ENCODE assay signal across 11 cellular contexts in the genomic region with DNA sequence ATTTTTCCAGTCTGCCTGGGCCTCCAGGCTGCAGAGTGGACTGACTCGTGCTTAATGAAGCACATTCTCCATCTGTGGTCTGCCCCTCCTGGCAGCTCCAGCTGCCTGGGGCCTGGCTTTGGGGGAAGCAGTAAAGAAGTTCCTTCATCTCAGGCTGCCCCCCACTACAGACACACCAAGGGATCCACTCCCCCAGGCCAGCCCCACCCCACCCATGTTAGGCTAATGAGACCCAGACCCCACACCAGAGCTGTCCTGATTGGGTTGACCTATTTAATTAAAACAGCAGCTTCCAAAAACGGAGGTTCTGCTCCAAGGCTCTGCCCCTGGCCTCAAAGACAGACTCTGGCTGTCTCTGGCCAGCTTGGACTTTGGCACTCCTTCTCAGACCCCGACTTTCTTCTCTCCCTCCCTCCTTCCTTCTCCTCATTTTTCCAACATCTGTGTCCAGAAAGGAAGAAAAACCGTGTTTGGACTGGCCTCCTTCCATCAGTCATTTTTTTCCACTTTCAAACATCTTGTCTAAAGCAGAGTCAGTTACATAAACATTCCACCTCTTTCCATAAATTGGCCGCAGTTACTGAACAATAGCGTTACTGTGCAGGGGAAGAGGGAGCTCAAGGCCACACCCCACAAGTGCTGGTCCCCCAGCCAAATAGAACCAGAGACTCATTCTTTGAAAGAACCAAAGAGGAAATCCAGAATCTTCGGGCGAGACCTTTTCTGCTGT. TPM values are rescaled to one million over a fixed set of nuclear protein-coding genes. Genes with fewer than 3 reads are reported as not detected.
DNase-seq lines count a peak whose midpoint lies in the region; ATAC-seq, FAIRE-seq and TF ChIP-seq lines count a peak whose summit lies in the region.
"Had no signal": no experiment of that assay in that cellular context is flagged by ENCODE, and none has a peak within 500 bp of the region (broad histone marks: within the 10 kb centered on the region; RNA-seq: fewer than 3 reads in every experiment).

No MANE protein-coding gene starts in this region.

- H2AFZ ChIP-seq in HepG2 (ENCODE audit: low read length) = no peak overlapping the region

- TF ChIP-seq CTCF in HepG2 (CRISPR knock-in tag; IDR thresholded peaks at IDR 0.05) (no peak), tibial artery (IDR thresholded peaks at IDR 0.05) (no peak)
- no peak for TF ChIP-seq CTCF in activated CD8-positive, alpha-beta T cell treated with anti-CD3 and anti-CD28 coated beads for 36 hours (IDR thresholded peaks at IDR 0.05)

- no peak overlapping the region for H3K9ac ChIP-seq in HepG2 (ENCODE audit: insufficient read depth, low read depth, low read length)

- H3K27ac ChIP-seq in HepG2 (ENCODE audit: extremely low read length, insufficient read depth, low read length) (no peak overlapping the region), tibial artery (peak overlapping the region; percentile 71 to 76)
- H3K27ac ChIP-seq: right lobe of liver had no signal

- no peak for TF ChIP-seq EP300 in HepG2 (IDR thresholded peaks at IDR 0.05; ENCODE audit: low read depth in 2 of 2, low read length in 2 of 2)
- TF ChIP-seq EP300 in HepG2 (CRISPR knock-in tag; IDR thresholded peaks at IDR 0.05; ENCODE audit: borderline replicate concordance) = no peak

- no peaks in the 10 kb centered on the region for H3K36me3 Mint-ChIP-seq in activated CD8-positive, alpha-beta T cell treated with anti-CD3 and anti-CD28 coated beads for 36 hours (ENCODE audit: low read depth)

- in situ Hi-C loops in HepG2 (cut with HindIII; ENCODE audit: extremely low pct_ligation_motif_present, low pct_unique_long_range_greater_than_20kb) = no loop called here

- no peak for TF ChIP-seq POLR2A in HepG2 (IDR thresholded peaks at IDR 0.05; ENCODE audit: insufficient read depth in 1 of 2, low read depth in 2 of 2, low read length in 2 of 2)

- FAIRE-seq in HTR-8/SVneo (lab: Jason Lieb, UNC) (peak; percentile 76), HepG2 (lab: Jason Lieb, UNC) (no peak)

- CTCF ChIA-PET in HepG2 (lab: Yijun Ruan, JAX; ENCODE audit: low intra/inter-chr PET ratio, low total read pairs) = no interaction called here
- CTCF ChIA-PET in activated CD8-positive, alpha-beta T cell treated with anti-CD3 and anti-CD28 coated beads for 36 hours (lab: Charles Lee) = no interaction called here

- no TSS peak for BruUV-seq in HepG2 (replicated peaks; lab: Mats Ljungman, UMichigan)

- H3K4me2 ChIP-seq in HepG2 (ENCODE audit: low read depth, low read length) = no peak overlapping the region

- intact Hi-C loops in HepG2 (cut with micrococcal nuclease; ENCODE audit: unreplicated experiment) (no loop called here), tibial artery (cut with DNase I; ENCODE audit: low total_unique reads) (loop anchor here (1.0 kb wide), 1 partner anchor 23 kb away; no protein-coding TSS in a partner anchor)
- intact Hi-C loops in activated CD8-positive, alpha-beta T cell treated with anti-CD3 and anti-CD28 coated beads for 36 hours (cut with micrococcal nuclease) = no loop called here

- H3K9me3 Mint-ChIP-seq in activated CD8-positive, alpha-beta T cell treated with anti-CD3 and anti-CD28 coated beads for 36 hours = no peaks in the 10 kb centered on the region
- H3K9me3 Mint-ChIP-seq: stimulated activated naive CD8-positive, alpha-beta T cell treated with anti-CD3 and anti-CD28 coated beads, Interleukin-15, Interleukin-2, amounts not matched to agents 100 ng/mL and 50 ng/mL, for 24 hours had no signal

- H3K9me3 ChIP-seq in HepG2 (ENCODE audit: low read length) (no peaks in the 10 kb centered on the region), tibial artery (no peaks in the 10 kb centered on the region)
- H3K9me3 ChIP-seq: right lobe of liver had no signal

- H3K4me3 Mint-ChIP-seq in activated CD8-positive, alpha-beta T cell treated with anti-CD3 and anti-CD28 coated beads for 36 hours = no peak overlapping the region
- H3K4me3 Mint-ChIP-seq: stimulated activated naive CD8-positive, alpha-beta T cell treated with anti-CD3 and anti-CD28 coated beads, Interleukin-15, Interleukin-2, amounts not matched to agents 100 ng/mL and 50 ng/mL, for 24 hours had no signal

- DNase-seq in HTR-8/SVneo (ENCODE audit: insufficient read length, low spot score) (no peak), dedifferentiated amniotic fluid mesenchymal stem cell (ENCODE audit: extremely low spot score) (peak; percentile 94), HepG2 (ENCODE audit: low spot score) (peak; percentile 32), tibial artery (peak in 1 of 2 donors; percentile 70)
- no peak for DNase-seq in activated CD8-positive, alpha-beta T cell treated with anti-CD3 and anti-CD28 coated beads for 36 hours
- DNase-seq: NCI-H526, right lobe of liver had no signal

- no peaks in the 10 kb centered on the region for H3K79me2 ChIP-seq in HepG2 (ENCODE audit: insufficient read depth, low read length)

- no peaks in the 10 kb centered on the region for H3K36me3 ChIP-seq in HepG2 (replicated peaks in 1 of 2; ENCODE audit: control insufficient read depth in 1 of 2, insufficient read depth in 2 of 2, low read length in 2 of 2)
- H3K36me3 ChIP-seq in tibial artery = no peaks in the 10 kb centered on the region
- H3K36me3 ChIP-seq: right lobe of liver had no signal

- no peak for TF ChIP-seq RAD21 in HepG2 (CRISPR knock-in tag; IDR thresholded peaks at IDR 0.05)

- H4K20me1 ChIP-seq in HepG2 (ENCODE audit: insufficient read depth, low read length) = no peaks in the 10 kb centered on the region

- POLR2A ChIA-PET in HepG2 (lab: Yijun Ruan, JAX) = no interaction called here
- POLR2A ChIA-PET in activated CD8-positive, alpha-beta T cell treated with anti-CD3 and anti-CD28 coated beads for 36 hours (lab: Charles Lee) = no interaction called here

- no peaks in the 10 kb centered on the region for H3K4me1 Mint-ChIP-seq in activated CD8-positive, alpha-beta T cell treated with anti-CD3 and anti-CD28 coated beads for 36 hours (ENCODE audit: low read depth)

- H3K27ac Mint-ChIP-seq in activated CD8-positive, alpha-beta T cell treated with anti-CD3 and anti-CD28 coated beads for 36 hours = no peak overlapping the region
- H3K27ac Mint-ChIP-seq: stimulated activated naive CD8-positive, alpha-beta T cell treated with anti-CD3 and anti-CD28 coated beads, Interleukin-15, Interleukin-2, amounts not matched to agents 100 ng/mL and 50 ng/mL, for 24 hours had no signal

- peaks cover 5% of the 10 kb centered on the region for H3K27me3 Mint-ChIP-seq in activated CD8-positive, alpha-beta T cell treated with anti-CD3 and anti-CD28 coated beads for 36 hours

- WGBS in HepG2 (ENCODE audit: low lambda C conversion rate) = 1% methylated on average over 8 of the region's 8 CpGs

- H3K4me3 ChIP-seq in HepG2 (replicated peaks in 1 of 3; ENCODE audit: insufficient read depth in 1 of 3, low read depth in 2 of 3, low read length in 3 of 3) = no peak overlapping the region
- no peak overlapping the region for H3K4me3 ChIP-seq in tibial artery
- H3K4me3 ChIP-seq: right lobe of liver had no signal

- ATAC-seq in HepG2 = no peak
- no peak for ATAC-seq in activated CD8-positive, alpha-beta T cell treated with anti-CD3 and anti-CD28 coated beads for 36 hours
- ATAC-seq in HG03159 (IDR thresholded peaks at IDR 0.05; ENCODE audit: unreplicated experiment) = no peak
- no peak for ATAC-seq in GM18520 (IDR thresholded peaks at IDR 0.05; ENCODE audit: unreplicated experiment)
- no peak for ATAC-seq in GM18907 (IDR thresholded peaks at IDR 0.05; ENCODE audit: unreplicated experiment)

- H3K27me3 ChIP-seq in HepG2 (ENCODE audit: control insufficient read depth in 1 of 2, insufficient read depth in 2 of 2, low read length in 2 of 2) = peaks cover 0 to 22% of the 10 kb centered on the region in 2 experiments; a peak in 1 of 5 replicates
- H3K27me3 ChIP-seq in tibial artery = no peaks in the 10 kb centered on the region
- H3K27me3 ChIP-seq: right lobe of liver had no signal

- H3K4me1 ChIP-seq in HepG2 (ENCODE audit: insufficient read depth, low read length) (peaks cover 19% of the 10 kb centered on the region), tibial artery (peaks cover 0 to 76% (median 49%) of the 10 kb centered on the region in 4 donors)
- H3K4me1 ChIP-seq: right lobe of liver had no signal

TF ChIP-seq in HepG2, 621 proteins besides CTCF, POLR2A, EP300 and RAD21:
- no peak for TF ChIP-seq HNF4G (IDR thresholded peaks at IDR 0.05; ENCODE audit: borderline replicate concordance, low read depth, low read length)
- TF ChIP-seq HNF4G (CRISPR knock-in tag; IDR thresholded peaks at IDR 0.05; ENCODE audit: borderline replicate concordance, low read depth) = no peak
- TF ChIP-seq SOX13 (IDR thresholded peaks at IDR 0.05) = no peak
- peak in 1 of 2 experiments; percentile 16; a peak in 1 of 4 replicates for TF ChIP-seq SOX13 (CRISPR knock-in tag; conservative IDR thresholded peaks at IDR 0.05 in 1 of 2, IDR thresholded peaks at IDR 0.05 in 1 of 2)
TF ChIP-seq in HepG2: peak in this region for 1.

RNA-seq across cellular contexts. Expression of a gene that starts 29.7 kb away (rescaled TPM):
- total RNA-seq in HepG2 (2016; rRNA removed; fragmentation: Illumina TruSeq; extraction: Trizol) = not detected in 2 replicates
- total RNA-seq in HepG2 (2016; cell fraction: cytosol; rRNA removed; fragmentation: Illumina TruSeq; extraction: Trizol; ENCODE audit: low read depth) = not detected in 2 replicates
- not detected in 2 replicates for total RNA-seq in HepG2 (2016; cell fraction: insoluble cytoplasmic fraction; rRNA removed; fragmentation: Illumina TruSeq; extraction: Trizol)
- not detected in 2 replicates for total RNA-seq in HepG2 (2016; cell fraction: membrane; rRNA removed; fragmentation: Illumina TruSeq; extraction: Trizol)
- not detected in 2 replicates for total RNA-seq in HepG2 (2016; cell fraction: nucleus; rRNA removed; fragmentation: Illumina TruSeq; extraction: Trizol)
- polyA plus RNA-seq in HepG2 (2011; rRNA removed) = not detected in 2 replicates
- not detected in 2 replicates for polyA plus RNA-seq in HepG2 (2011; cell fraction: cytosol; rRNA removed)
- not detected in 2 replicates for polyA plus RNA-seq in HepG2 (2011; cell fraction: nucleus; rRNA removed)
- polyA plus RNA-seq in HepG2 (2012) = not detected in 2 replicates
- polyA plus RNA-seq in HepG2 (2016; cell fraction: cytosol; fragmentation: Illumina TruSeq; extraction: Trizol; ENCODE audit: low read depth) = not detected in 2 replicates
- polyA plus RNA-seq in HepG2 (2016; cell fraction: insoluble cytoplasmic fraction; fragmentation: Illumina TruSeq; extraction: Trizol; ENCODE audit: low read depth) = not detected in 2 replicates
- polyA plus RNA-seq in HepG2 (2016; cell fraction: membrane; fragmentation: Illumina TruSeq; extraction: Trizol; ENCODE audit: low read depth) = not detected in 2 replicates
- not detected in 2 replicates for polyA plus RNA-seq in HepG2 (2016; cell fraction: nucleus; fragmentation: Illumina TruSeq; extraction: Trizol; ENCODE audit: insufficient read depth, low read depth)
- not detected in 2 replicates for polyA minus RNA-seq in HepG2 (2011; rRNA and poly(A)+ RNA removed; ENCODE audit: low replicate concordance)
- polyA minus RNA-seq in HepG2 (2011; cell fraction: cytosol; rRNA and poly(A)+ RNA removed) = not detected in 2 replicates
- not detected in 2 replicates for polyA minus RNA-seq in HepG2 (2011; cell fraction: nucleus; rRNA and poly(A)+ RNA removed)
- not detected for total RNA-seq in activated CD8-positive, alpha-beta T cell treated with anti-CD3 and anti-CD28 coated beads for 36 hours
- total RNA-seq: right lobe of liver had no signal

Comparison
In these comparisons a context has a peak if more than half of its experiments do, and no peak if none do; other contexts are left out.
1. DNase-seq: peak in dedifferentiated amniotic fluid mesenchymal stem cell (single experiment) and HepG2 (single experiment); none in HTR-8/SVneo (single experiment) and activated CD8-positive, alpha-beta T cell treated with anti-CD3 and anti-CD28 coated beads for 36 hours (single experiment).